1 cellular context compared by ENCODE assay signal in genomic region chr19:46494115-46494935, GRCh38.
TF ChIP-seq lines count a peak whose summit lies in the region.

No MANE protein-coding gene starts in this region.

TF ChIP-seq in SK-N-SH treated with all-trans-retinoic acid at 6 μM for 48 hours, 23 proteins besides CTCF, POLR2A, EP300 and RAD21 (continued from another document):
- TF ChIP-seq CREB5 (CRISPR knock-in tag; IDR thresholded peaks at IDR 0.05; ENCODE audit: low read depth) (no peak), ARNTL (CRISPR knock-in tag; IDR thresholded peaks at IDR 0.05; ENCODE audit: borderline replicate concordance, low read depth) (no peak), CSRNP3 (CRISPR knock-in tag; IDR thresholded peaks at IDR 0.05) (no peak)
